ENCODE assay signal across 10 cellular contexts in genomic region chr11:128513915-128514681, GRCh38.
A peak's percentile ranks its signal among the peaks of the same experiment; 100 is the strongest.
DNase-seq lines count a peak whose midpoint lies in the region; ATAC-seq and TF ChIP-seq lines count a peak whose summit lies in the region.
"Had no signal": no experiment of that assay in that cellular context is flagged by ENCODE, and none has a peak within 500 bp of the region (broad histone marks: within the 10 kb centered on the region; RNA-seq: fewer than 3 reads in every experiment).

No MANE protein-coding gene starts in this region.

- no peaks in the 10 kb centered on the region for H3K9me3 Mint-ChIP-seq in activated T-cell treated with anti-CD3 and anti-CD28 coated beads, Interleukin-2, amount 50 U/mL, for 72 hours
- H3K9me3 Mint-ChIP-seq in T-helper 2 cell treated with Interferon-gamma antibody and Interleukin-4, amounts not matched to agents 5 μg/mL and 100 μg/mL, for 36 hours, result no peaks in the 10 kb centered on the region

- H3K36me3 ChIP-seq in fibroblast of lung (ENCODE audit: control insufficient read depth, insufficient read depth, low read length), result peaks cover 7% of the 10 kb centered on the region
- H3K36me3 ChIP-seq in tibial artery, result peaks cover 0 to 6% (median 6%) of the 10 kb centered on the region in 3 donors

- intact Hi-C loops in tibial artery (cut with DNase I; ENCODE audit: low total_unique reads), result no loop called here

- H3K4me1 Mint-ChIP-seq in activated T-cell treated with anti-CD3 and anti-CD28 coated beads, Interleukin-2, amount 50 U/mL, for 72 hours (ENCODE audit: low read depth), result peaks cover 85% of the 10 kb centered on the region
- peaks cover 79% of the 10 kb centered on the region for H3K4me1 Mint-ChIP-seq in T-helper 2 cell treated with Interferon-gamma antibody and Interleukin-4, amounts not matched to agents 5 μg/mL and 100 μg/mL, for 36 hours (ENCODE audit: low read depth)

- H3K27me3 ChIP-seq in fibroblast of lung (ENCODE audit: control insufficient read depth, insufficient read depth, low read length) (no peaks in the 10 kb centered on the region), tibial artery (no peaks in the 10 kb centered on the region)
- H3K27me3 ChIP-seq: sigmoid colon had no signal

- H3K27me3 Mint-ChIP-seq in activated T-cell treated with anti-CD3 and anti-CD28 coated beads, Interleukin-2, amount 50 U/mL, for 72 hours (ENCODE audit: low read depth), result no peaks in the 10 kb centered on the region
- H3K27me3 Mint-ChIP-seq in T-helper 2 cell treated with Interferon-gamma antibody and Interleukin-4, amounts not matched to agents 5 μg/mL and 100 μg/mL, for 36 hours (ENCODE audit: low read depth), result no peaks in the 10 kb centered on the region

- no peak overlapping the region for H3K4me3 ChIP-seq in fibroblast of lung (replicated peaks in 1 of 4; ENCODE audit: control extremely low read depth in 1 of 4, insufficient read depth in 1 of 4, low read depth in 3 of 4, low read length in 4 of 4)
- H3K4me3 ChIP-seq in tibial artery, result no peak overlapping the region
- H3K4me3 ChIP-seq: PC-9, sigmoid colon had no signal

- peak overlapping the region; percentile 95 for H3K4me3 Mint-ChIP-seq in activated T-cell treated with anti-CD3 and anti-CD28 coated beads, Interleukin-2, amount 50 U/mL, for 72 hours
- peak overlapping the region; percentile 98 for H3K4me3 Mint-ChIP-seq in T-helper 2 cell treated with Interferon-gamma antibody and Interleukin-4, amounts not matched to agents 5 μg/mL and 100 μg/mL, for 36 hours

- no peak overlapping the region for H2AFZ ChIP-seq in fibroblast of lung (ENCODE audit: low read length)
- H2AFZ ChIP-seq: PC-9 had no signal

- H3K4me1 ChIP-seq in fibroblast of lung (ENCODE audit: control insufficient read depth, extremely low read depth, insufficient read depth, low read length), result peaks cover 32% of the 10 kb centered on the region
- H3K4me1 ChIP-seq in tibial artery, result peaks cover 0 to 98% (median 58%) of the 10 kb centered on the region in 4 donors

- peak in 1 of 2 donors; percentile 9 for ATAC-seq in activated T-cell treated with anti-CD3 and anti-CD28 coated beads, Interleukin-2, amount 50 U/mL, for 72 hours (replicated peaks in 1 of 2)

- H3K36me3 Mint-ChIP-seq in activated T-cell treated with anti-CD3 and anti-CD28 coated beads, Interleukin-2, amount 50 U/mL, for 72 hours (ENCODE audit: insufficient read depth in 2 of 2), result peaks cover 66 to 88% of the 10 kb centered on the region in 2 donors
- H3K36me3 Mint-ChIP-seq in T-helper 2 cell treated with Interferon-gamma antibody and Interleukin-4, amounts not matched to agents 5 μg/mL and 100 μg/mL, for 36 hours (ENCODE audit: low read depth), result peaks cover 98% of the 10 kb centered on the region

- H3K27ac Mint-ChIP-seq in activated T-cell treated with anti-CD3 and anti-CD28 coated beads, Interleukin-2, amount 50 U/mL, for 72 hours, result peak overlapping the region; percentile 97
- H3K27ac Mint-ChIP-seq in T-helper 2 cell treated with Interferon-gamma antibody and Interleukin-4, amounts not matched to agents 5 μg/mL and 100 μg/mL, for 36 hours, result peak overlapping the region; percentile 93

- H3K4me2 ChIP-seq in fibroblast of lung (ENCODE audit: extremely low read depth, insufficient read depth, low read length), result peak overlapping the region; percentile 26
- H3K4me2 ChIP-seq: PC-9 had no signal

- TF ChIP-seq CTCF in fibroblast of lung (conservative IDR thresholded peaks at IDR 0.05 in 1 of 2, IDR thresholded peaks at IDR 0.05 in 1 of 2; ENCODE audit: low read depth in 1 of 2, low read length in 2 of 2) (no peak), tibial artery (IDR thresholded peaks at IDR 0.05) (no peak)

- peaks cover 96% of the 10 kb centered on the region for H3K79me2 ChIP-seq in fibroblast of lung (ENCODE audit: control insufficient read depth, insufficient read depth, low read length)

- peaks cover 2% of the 10 kb centered on the region for H4K20me1 ChIP-seq in fibroblast of lung (ENCODE audit: control insufficient read depth, extremely low read depth, insufficient read depth, low read length)

- no peak for DNase-seq in activated T-cell treated with anti-CD3 and anti-CD28 coated beads, Interleukin-2, amount 50 U/mL, for 72 hours
- DNase-seq in activated T-cell treated with anti-CD3 and anti-CD28 coated beads for 4 hours (no peak), fibroblast of lung (ENCODE audit: low read depth in 2 of 2) (peak in 1 of 2 donors; percentile 48), tibial artery (no peak), inferior parietal cortex (ENCODE audit: extremely low spot score) (no peak), Ammon's horn (ENCODE audit: low spot score) (no peak), NCI-H1417 (lab: John Stamatoyannopoulos, UW) (no peak)
- DNase-seq in T-helper 2 cell treated with Interferon-gamma antibody and Interleukin-4, amounts not matched to agents 5 μg/mL and 100 μg/mL, for 36 hours (ENCODE audit: low spot score), result no peak
- DNase-seq: PC-9, sigmoid colon had no signal

- H3K27ac ChIP-seq in fibroblast of lung (ENCODE audit: insufficient read depth, low read length) (no peak overlapping the region), tibial artery (peak overlapping the region; percentile 30 to 37)
- H3K27ac ChIP-seq: PC-9 had no signal

- H3K9ac ChIP-seq in fibroblast of lung (ENCODE audit: insufficient read depth, low read length), result no peak overlapping the region

- H3K9me3 ChIP-seq in fibroblast of lung (ENCODE audit: control insufficient read depth, insufficient read depth, low read depth, low read length), result no peaks in the 10 kb centered on the region
- H3K9me3 ChIP-seq in tibial artery, result no peaks in the 10 kb centered on the region
- H3K9me3 ChIP-seq: sigmoid colon had no signal
